ENCODE assay signal across 14 cellular contexts in the genomic region with DNA sequence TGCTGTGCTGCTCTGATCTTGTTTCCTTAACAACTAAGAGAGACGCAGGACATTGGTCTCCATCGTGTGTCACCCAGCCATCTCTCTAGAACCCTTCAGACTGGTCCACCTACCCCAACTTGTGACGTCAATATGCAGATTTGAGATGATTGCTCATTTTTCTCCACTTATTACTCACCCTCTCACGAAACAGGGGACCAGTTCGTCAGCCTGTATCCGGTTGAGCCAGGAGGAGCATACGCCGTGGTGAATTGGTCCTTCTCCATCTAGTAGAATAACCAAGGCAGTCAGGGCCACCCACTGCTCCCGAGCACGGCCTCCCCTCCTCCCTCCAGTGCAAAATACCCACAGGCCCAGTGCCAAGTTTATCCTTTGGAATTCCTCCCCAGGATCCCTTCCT. TPM values are rescaled to one million over a fixed set of nuclear protein-coding genes. Genes with fewer than 3 reads are reported as not detected.
A peak's percentile ranks its signal among the peaks of the same experiment; 100 is the strongest.
DNase-seq lines count a peak whose midpoint lies in the region; ATAC-seq, FAIRE-seq and TF ChIP-seq lines count a peak whose summit lies in the region.
"Had no signal": no experiment of that assay in that cellular context is flagged by ENCODE, and none has a peak within 500 bp of the region (broad histone marks: within the 10 kb centered on the region; RNA-seq: fewer than 3 reads in every experiment).

No MANE protein-coding gene starts in this region.

- no peaks in the 10 kb centered on the region for H4K20me1 ChIP-seq in GM12878 (ENCODE audit: control insufficient read depth, insufficient read depth)
- H4K20me1 ChIP-seq: BLaER1 had no signal

- FAIRE-seq in GM12878 (lab: Jason Lieb, UNC), result no peak
- FAIRE-seq: GM12892, HTR-8/SVneo had no signal

- ATAC-seq in Panc1 (peak; percentile 20; the same call in 1 of the 2 replicates), GM12878 (peak; percentile 21; the same call in 2 of the 3 replicates)

- H3K27ac ChIP-seq in Panc1 (ENCODE audit: low read length) (no peak overlapping the region), GM12878 (ENCODE audit: control insufficient read depth, insufficient read depth) (no peak overlapping the region), spleen (no peak overlapping the region)
- H3K27ac ChIP-seq: BLaER1 had no signal

- no peak for TF ChIP-seq POLR2A in GM12878 (IDR thresholded peaks at IDR 0.05; ENCODE audit: low read depth, low read length)
- TF ChIP-seq POLR2A in spleen (IDR thresholded peaks at IDR 0.05), result no peak

- peak; percentile 49 for DNase-seq in Daoy (ENCODE audit: low read depth)
- DNase-seq in Panc1 (ENCODE audit: low read depth, low spot score), result no peak
- no peak for DNase-seq in GM12878 (ENCODE audit: low read depth, low spot score)
- peak; percentile 45 for DNase-seq in spleen
- no peak for DNase-seq in SHP77 treated with DMSO at 0.1 percent for 48 hours (lab: John Stamatoyannopoulos, UW)
- no peak for DNase-seq in posterior vena cava (ENCODE audit: low spot score)
- DNase-seq in NK-92 treated with Interleukin-12 subunit alpha and Interleukin-12 subunit beta, amount 100 ng/mL, for 24 hours (lab: John Stamatoyannopoulos, UW), result no peak
- DNase-seq: 8988T, AML-193, DMS 273 treated with DMSO at 0.1 percent for 48 hours had no signal

- no peak overlapping the region for H3K4me3 ChIP-seq in Panc1 (ENCODE audit: low read depth in 2 of 2, low read length in 2 of 2)
- no peak overlapping the region for H3K4me3 ChIP-seq in GM12878
- no peak overlapping the region for H3K4me3 ChIP-seq in spleen
- H3K4me3 ChIP-seq: BLaER1, GM23338 had no signal

- CTCF ChIA-PET in Panc1 (lab: Charles Lee) (interaction anchor here (0.6 kb wide), 1 partner anchor 13 kb away, joined by 5 read pairs; no protein-coding TSS in a partner anchor), GM12878 (lab: Yijun Ruan, JAX) (interaction anchor here (0.8 to 1.0 kb wide), 2 partner anchors 9 to 198 kb away, joined by 3 read pairs; no protein-coding TSS in a partner anchor)

- intact Hi-C loops in Panc1 (cut with micrococcal nuclease; ENCODE audit: unreplicated experiment), result no loop called here
- intact Hi-C loops in GM12878 (cut with micrococcal nuclease; ENCODE audit: unreplicated experiment), result no loop called here
- intact Hi-C loops in spleen (cut with DNase I; ENCODE audit: low total_unique reads), result no loop called here
- intact Hi-C loops in posterior vena cava (cut with DNase I), result no loop called here

- no TSS peak for BruUV-seq in Panc1 (replicated peaks; lab: Mats Ljungman, UMichigan)
- no TSS peak for BruUV-seq in GM12878 (replicated peaks; lab: Mats Ljungman, UMichigan)

- in situ Hi-C loops in Panc1 (cut with HindIII; ENCODE audit: low pct_unique_long_range_greater_than_20kb, low sequenced_read_pairs), result loop anchor here (25.0 kb wide), 1 partner anchor 611 kb away; no protein-coding TSS in a partner anchor
- in situ Hi-C loops in GM12878 (cut with MboI), result no loop called here

- no peak overlapping the region for H2AFZ ChIP-seq in GM12878 (ENCODE audit: control insufficient read depth, low read depth, low read length)

- SMC1A ChIA-PET in GM12878 (lab: Charles Lee; ENCODE audit: uncharacterized antibody, unreplicated experiment), result no interaction called here

- H3K27me3 ChIP-seq in Panc1 (ENCODE audit: control insufficient read depth, insufficient read depth, low read length) (peaks cover 17% of the 10 kb centered on the region; the same call in 1 of the 2 replicates), GM12878 (replicated peaks in 1 of 2; ENCODE audit: control insufficient read depth in 2 of 2, insufficient read depth in 2 of 2, low read length in 1 of 2) (no peaks in the 10 kb centered on the region), spleen (replicated peaks in 1 of 7) (peaks cover 0 to 36% (median 0%) of the 10 kb centered on the region in 7 donors)
- H3K27me3 ChIP-seq: BLaER1 had no signal

- no peaks in the 10 kb centered on the region for H3K79me2 ChIP-seq in GM12878 (ENCODE audit: control insufficient read depth, insufficient read depth, low read length)

- RAD21 ChIA-PET in GM12878 (lab: Charles Lee; ENCODE audit: unreplicated experiment), result no interaction called here

- no peak overlapping the region for H3K9ac ChIP-seq in GM12878 (ENCODE audit: control insufficient read depth, insufficient read depth, low read length)
- H3K9ac ChIP-seq: BLaER1 had no signal

- WGBS in GM12878 (ENCODE audit: insufficient coverage, insufficient replicate concordance, low lambda C conversion rate, missing lambda C conversion rate), result 11% methylated on average over 10 of the region's 10 CpGs
- 71 to 85% (median 81%) methylated on average over 10 of the region's 10 CpGs for WGBS in spleen, 5 donors

- H3K4me1 ChIP-seq in Panc1 (ENCODE audit: control insufficient read depth, insufficient read depth, low read length), result no peaks in the 10 kb centered on the region
- no peaks in the 10 kb centered on the region for H3K4me1 ChIP-seq in GM12878 (ENCODE audit: control insufficient read depth, insufficient read depth, low read length)
- H3K4me1 ChIP-seq in spleen, result no peaks in the 10 kb centered on the region
- H3K4me1 ChIP-seq: BLaER1 had no signal

- POLR2A ChIA-PET in Panc1 (lab: Charles Lee) (no interaction called here), GM12878 (lab: Charles Lee) (no interaction called here)

- H3K4me2 ChIP-seq in GM12878 (ENCODE audit: control insufficient read depth, insufficient read depth), result no peak overlapping the region
- H3K4me2 ChIP-seq: BLaER1, GM23338 had no signal

- TF ChIP-seq RAD21 in GM12878 (IDR thresholded peaks at IDR 0.05; ENCODE audit: insufficient read depth, low read depth, low read length), result no peak

- TF ChIP-seq EP300 in GM12878 (IDR thresholded peaks at IDR 0.05; ENCODE audit: borderline replicate concordance in 1 of 2, control insufficient read depth in 1 of 2, low read depth in 2 of 2, low read length in 2 of 2), result no peak

- no peak for TF ChIP-seq CTCF in Panc1 (IDR thresholded peaks at IDR 0.05)
- no peak for TF ChIP-seq CTCF in GM12878 (IDR thresholded peaks at IDR 0.05 in 2 of 3, conservative IDR thresholded peaks at IDR 0.05 in 1 of 3; ENCODE audit: control insufficient read depth in 2 of 3, extremely low read depth in 1 of 3, insufficient read depth in 1 of 3, low read depth in 3 of 3, low read length in 3 of 3)
- no peak for TF ChIP-seq CTCF in spleen (IDR thresholded peaks at IDR 0.05 in 8 of 11, conservative IDR thresholded peaks at IDR 0.05 in 3 of 11)

- H3K9me3 ChIP-seq in Panc1 (ENCODE audit: control insufficient read depth, insufficient read depth, low read depth, low read length), result no peaks in the 10 kb centered on the region
- no peaks in the 10 kb centered on the region for H3K9me3 ChIP-seq in GM12878 (replicated peaks; ENCODE audit: control insufficient read depth, insufficient read depth, low read length)
- no peaks in the 10 kb centered on the region for H3K9me3 ChIP-seq in spleen
- H3K9me3 ChIP-seq: BLaER1 had no signal

- no peaks in the 10 kb centered on the region for H3K36me3 ChIP-seq in Panc1 (ENCODE audit: control insufficient read depth, insufficient read depth, low read length)
- no peaks in the 10 kb centered on the region for H3K36me3 ChIP-seq in GM12878 (ENCODE audit: control insufficient read depth in 2 of 2, insufficient read depth in 2 of 2, low read length in 1 of 2)
- no peaks in the 10 kb centered on the region for H3K36me3 ChIP-seq in spleen
- H3K36me3 ChIP-seq: BLaER1 had no signal

TF ChIP-seq in GM12878, 131 proteins besides CTCF, POLR2A, EP300 and RAD21 (continues in another document):
- TF ChIP-seq, protein P1, sequence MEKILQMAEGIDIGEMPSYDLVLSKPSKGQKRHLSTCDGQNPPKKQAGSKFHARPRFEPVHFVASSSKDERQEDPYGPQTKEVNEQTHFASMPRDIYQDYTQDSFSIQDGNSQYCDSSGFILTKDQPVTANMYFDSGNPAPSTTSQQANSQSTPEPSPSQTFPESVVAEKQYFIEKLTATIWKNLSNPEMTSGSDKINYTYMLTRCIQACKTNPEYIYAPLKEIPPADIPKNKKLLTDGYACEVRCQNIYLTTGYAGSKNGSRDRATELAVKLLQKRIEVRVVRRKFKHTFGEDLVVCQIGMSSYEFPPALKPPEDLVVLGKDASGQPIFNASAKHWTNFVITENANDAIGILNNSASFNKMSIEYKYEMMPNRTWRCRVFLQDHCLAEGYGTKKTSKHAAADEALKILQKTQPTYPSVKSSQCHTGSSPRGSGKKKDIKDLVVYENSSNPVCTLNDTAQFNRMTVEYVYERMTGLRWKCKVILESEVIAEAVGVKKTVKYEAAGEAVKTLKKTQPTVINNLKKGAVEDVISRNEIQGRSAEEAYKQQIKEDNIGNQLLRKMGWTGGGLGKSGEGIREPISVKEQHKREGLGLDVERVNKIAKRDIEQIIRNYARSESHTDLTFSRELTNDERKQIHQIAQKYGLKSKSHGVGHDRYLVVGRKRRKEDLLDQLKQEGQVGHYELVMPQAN (conservative IDR thresholded peaks at IDR 0.05), result no peak

RNA-seq across cellular contexts. Expression of a gene that starts 36.2 kb away (rescaled TPM):
- 34.2 and 63.6 TPM in 2 replicates for total RNA-seq in Daoy (2014; rRNA removed; shearing (Covaris generic))
- total RNA-seq in Panc1 (2021; ENCODE audit: unreplicated experiment) (37.8 TPM), GM12878 (2014; rRNA removed) (20.1 and 32.6 TPM in 2 replicates), GM12878 (2014; rRNA removed; fragmentation: Illumina TruSeq; extraction: Trizol) (11.9 and 12.7 TPM in 2 replicates), GM12878 (2021) (21.8 and 25.1 TPM in 2 replicates), spleen (100 to 1,000 TPM in 2 of 7 donors, 10 to 100 TPM in 5; 30.6 to 130 (median 50.0) TPM), posterior vena cava (10 to 100 TPM; 25.8 to 28.4 TPM)
- 41.3 TPM for polyA plus RNA-seq in Panc1 (2012; ENCODE audit: insufficient read length)
- 52.2 and 59.4 TPM in 2 replicates for total RNA-seq in GM12878 (2013; cell fraction: nucleolus; rRNA removed)
- polyA plus RNA-seq in GM12878 (2011; ENCODE audit: low read depth), result 6.0 TPM
- polyA plus RNA-seq in GM12878 (2011; rRNA removed) (15.7 and 16.0 TPM in 2 replicates), GM12878 (2014; fragmentation: Illumina TruSeq; extraction: Trizol) (11.5 and 15.4 TPM in 2 replicates), GM12878 (2014; fragmentation: Nextera tagmentation; extraction: Ambion mirVana) (1 to 10 TPM; 5.5 to 9.4 TPM), GM12878 (2014; rRNA removed) (26.4 TPM in 2 replicates), GM12878 (2016; fragmentation: Nextera tagmentation; extraction: Ambion mirVana) (10 to 100 TPM; 24.0 to 25.6 TPM), spleen (10 to 100 TPM in 1 of 3 donors, 1 to 10 TPM in 2; 6.3 to 10.5 (median 6.7) TPM)
- 42.9 and 46.3 TPM in 2 replicates for polyA plus RNA-seq in GM12878 (2011; cell fraction: cytosol; rRNA removed)
- 26.8 and 45.0 TPM in 2 replicates for polyA plus RNA-seq in GM12878 (2011; cell fraction: nucleus; rRNA removed)
- 10.2 and 11.6 TPM in 2 replicates for polyA plus RNA-seq in GM12878 (2012)
- 23.8 and 30.2 TPM in 2 replicates for polyA minus RNA-seq in GM12878 (2011; rRNA and poly(A)+ RNA removed)
- 15.1 and 17.0 TPM in 2 replicates for polyA minus RNA-seq in GM12878 (2011; cell fraction: cytosol; rRNA and poly(A)+ RNA removed)
- 14.1 and 27.7 TPM in 2 replicates for polyA minus RNA-seq in GM12878 (2011; cell fraction: nucleus; rRNA and poly(A)+ RNA removed)

Comparison
In these comparisons a context has a peak if more than half of its experiments do, and no peak if none do; other contexts are left out.
1. DNase-seq: peak in Daoy (single experiment) and spleen (single experiment); none in Panc1 (single experiment), GM12878 (single experiment), SHP77 treated with DMSO at 0.1 percent for 48 hours (single experiment), posterior vena cava (single experiment) and NK-92 treated with Interleukin-12 subunit alpha and Interleukin-12 subunit beta, amount 100 ng/mL, for 24 hours (single experiment).